In the genomic region with DNA sequence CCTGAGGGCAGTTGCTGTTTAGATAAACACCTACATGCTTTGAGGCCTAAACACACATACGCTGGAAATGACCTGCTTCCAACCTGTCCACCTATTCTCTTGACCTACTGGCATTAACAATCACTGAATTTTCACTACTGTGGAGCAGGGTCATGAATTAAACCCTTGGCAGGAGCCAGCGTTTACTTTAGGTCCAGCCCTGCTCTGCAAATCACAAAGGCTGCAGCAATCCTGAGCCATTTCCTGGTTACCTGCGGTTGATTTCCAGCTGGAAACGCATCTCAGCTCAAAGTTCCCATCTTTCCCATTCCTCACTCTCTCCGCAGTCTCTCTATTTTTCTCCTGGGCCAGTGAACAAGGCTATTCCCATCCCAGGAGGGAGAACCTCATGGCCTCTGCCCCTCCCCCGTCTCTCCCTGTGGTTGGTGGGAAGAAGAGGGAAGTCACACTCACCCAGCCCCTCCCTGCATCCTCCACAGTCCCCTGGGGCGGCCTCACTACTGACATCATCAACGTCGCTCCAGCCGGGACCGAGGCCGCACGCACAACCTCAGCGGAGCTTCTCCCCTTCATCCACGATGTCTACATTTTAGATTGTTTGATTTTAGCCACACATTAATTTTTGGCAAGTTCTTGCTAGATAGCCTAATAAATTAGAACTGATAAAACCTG, we compare ENCODE assay signal across 13 cellular contexts.
DNase-seq lines count a peak whose midpoint lies in the region; ATAC-seq and TF ChIP-seq lines count a peak whose summit lies in the region.
"Had no signal": no experiment of that assay in that cellular context is flagged by ENCODE, and none has a peak within 500 bp of the region (broad histone marks: within the 10 kb centered on the region; RNA-seq: fewer than 3 reads in every experiment).

No MANE protein-coding gene starts in this region.

- H3K4me1 ChIP-seq in BLaER1 treated with 17β-estradiol and CSF1 and Interleukin-3, amounts not matched to agents 10 nM and 100 nM: peaks cover 5 to 60% (median 50%) of the 10 kb centered on the region in 10 experiments; a peak in 18 of 20 replicates
- no peaks in the 10 kb centered on the region for H3K4me1 ChIP-seq in colonic mucosa
- no peaks in the 10 kb centered on the region for H3K4me1 ChIP-seq in mucosa of descending colon (ENCODE audit: low read depth)
- H3K4me1 ChIP-seq: gastrocnemius medialis had no signal

- H3K27ac ChIP-seq in BLaER1 treated with 17β-estradiol and CSF1 and Interleukin-3, amounts not matched to agents 10 nM and 100 nM: no peak overlapping the region
- no peak overlapping the region for H3K27ac ChIP-seq in colonic mucosa
- H3K27ac ChIP-seq: gastrocnemius medialis had no signal

- no peaks in the 10 kb centered on the region for H3K9me3 ChIP-seq in BLaER1 treated with 17β-estradiol and CSF1 and Interleukin-3, amounts not matched to agents 10 nM and 100 nM (replicated peaks in 1 of 11)
- no peaks in the 10 kb centered on the region for H3K9me3 ChIP-seq in colonic mucosa
- H3K9me3 ChIP-seq in mucosa of descending colon: no peaks in the 10 kb centered on the region
- H3K9me3 ChIP-seq: gastrocnemius medialis had no signal

- H3K9ac ChIP-seq in BLaER1 treated with 17β-estradiol and CSF1 and Interleukin-3, amounts not matched to agents 10 nM and 100 nM: no peak overlapping the region
- H3K9ac ChIP-seq in colonic mucosa (ENCODE audit: low read depth in 2 of 2, low read length in 2 of 2): no peak overlapping the region

- peak; percentile 77 for ATAC-seq in mucosa of descending colon
- ATAC-seq in HG03280 (IDR thresholded peaks at IDR 0.05; ENCODE audit: unreplicated experiment): no peak
- no peak for ATAC-seq in HG03108 (IDR thresholded peaks at IDR 0.05; ENCODE audit: unreplicated experiment)
- ATAC-seq: activated T-cell treated with anti-CD3 and anti-CD28 coated beads, Interleukin-2, amount 50 U/mL, for 4 hours; gastrocnemius medialis; GM12878 had no signal

- peak; percentile 85 for DNase-seq in ELF-1 (ENCODE audit: low read depth, low spot score)
- peak; percentile 23 for DNase-seq in colonic mucosa
- DNase-seq in mucosa of descending colon: peak in 2 of 3 donors; percentile 25 to 34
- no peak for DNase-seq in SW480 (ENCODE audit: low spot score)
- DNase-seq: activated T-cell treated with anti-CD3 and anti-CD28 coated beads, Interleukin-2, amount 50 U/mL, for 4 hours; DMS53; gastrocnemius medialis; kidney glomerular epithelial cell; NCI-H69 had no signal

- peaks cover 0 to 16% (median 0%) of the 10 kb centered on the region in 11 experiments; a peak in 8 of 22 replicates for H3K27me3 ChIP-seq in BLaER1 treated with 17β-estradiol and CSF1 and Interleukin-3, amounts not matched to agents 10 nM and 100 nM
- no peaks in the 10 kb centered on the region for H3K27me3 ChIP-seq in colonic mucosa

- no peak overlapping the region for H3K4me3 ChIP-seq in BLaER1 treated with 17β-estradiol and CSF1 and Interleukin-3, amounts not matched to agents 10 nM and 100 nM
- no peak overlapping the region for H3K4me3 ChIP-seq in colonic mucosa
- H3K4me3 ChIP-seq in mucosa of descending colon: no peak overlapping the region
- H3K4me3 ChIP-seq: gastrocnemius medialis, GM12878 had no signal

- H3K36me3 ChIP-seq in BLaER1 treated with 17β-estradiol and CSF1 and Interleukin-3, amounts not matched to agents 10 nM and 100 nM: no peaks in the 10 kb centered on the region
- H3K36me3 ChIP-seq in colonic mucosa (no peaks in the 10 kb centered on the region), mucosa of descending colon (ENCODE audit: low read depth) (no peaks in the 10 kb centered on the region)
- H3K36me3 ChIP-seq: gastrocnemius medialis had no signal

- peak overlapping the region in 9 of 11 experiments; percentile 30 to 59 (median 45); a peak in 18 of 22 replicates for H3K4me2 ChIP-seq in BLaER1 treated with 17β-estradiol and CSF1 and Interleukin-3, amounts not matched to agents 10 nM and 100 nM

- H4K20me1 ChIP-seq in BLaER1 treated with 17β-estradiol and CSF1 and Interleukin-3, amounts not matched to agents 10 nM and 100 nM: no peaks in the 10 kb centered on the region

- TF ChIP-seq CTCF in colonic mucosa (IDR thresholded peaks at IDR 0.05) (no peak), mucosa of descending colon (IDR thresholded peaks at IDR 0.05) (no peak)

- intact Hi-C loops in colonic mucosa (cut with DNase I) (no loop called here), mucosa of descending colon (cut with DNase I, micrococcal nuclease) (no loop called here)
